35 cellular contexts compared by ENCODE assay signal in the genomic region with DNA sequence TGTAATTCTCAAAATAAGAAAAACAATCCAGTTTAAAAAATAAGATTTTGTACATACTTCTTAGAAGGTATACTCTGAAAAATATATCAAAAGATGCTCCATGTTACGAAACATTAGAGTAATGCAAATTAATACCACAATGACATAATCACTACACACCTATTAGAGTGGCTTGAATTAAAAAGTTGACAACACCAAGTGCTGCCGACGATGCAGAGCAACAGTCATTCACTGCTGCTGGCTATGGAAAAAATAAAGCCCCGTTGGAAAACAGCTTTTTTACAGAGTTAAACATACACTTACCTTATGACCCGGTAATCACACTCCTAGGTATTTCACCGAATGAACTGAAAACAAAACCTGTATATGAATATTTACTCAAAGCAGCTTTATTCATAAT.
"Had no signal": no experiment of that assay in that cellular context is flagged by ENCODE, and none has a peak within 500 bp of the region (broad histone marks: within the 10 kb centered on the region; RNA-seq: fewer than 3 reads in every experiment).

No MANE protein-coding gene starts in this region.

- H3K4me3 Mint-ChIP-seq: activated B cell treated with CpG ODN at 0.5 μM for 24 hours; activated CD4-positive, alpha-beta memory T cell treated with anti-CD3 and anti-CD28 coated beads for 36 hours; activated CD4-positive, alpha-beta T cell treated with anti-CD3 and anti-CD28 coated beads, Interleukin-2, amount 10 ng/mL, durations not matched to agents 24 days and 14 days; activated CD8-positive, alpha-beta T cell treated with anti-CD3 and anti-CD28 coated beads for 36 hours; activated naive CD4-positive, alpha-beta T cell treated with anti-CD3 and anti-CD28 coated beads for 36 hours; activated naive CD8-positive, alpha-beta T cell treated with anti-CD3 and anti-CD28 coated beads for 36 hours; activated T-cell treated with anti-CD3 and anti-CD28 coated beads, Interleukin-2, amount 50 U/mL, for 24 hours; activated T-helper 1 cell treated with anti-CD3 and anti-CD28 coated beads, Interleukin-12 subunit alpha, Interleukin-12 subunit beta, Interleukin-2, Interleukin-4 antibody, amounts not matched to agents 30 ng/mL and 10 ng/mL and 1 ng/mL, durations not matched to agents 14 hours and 24 hours and 36 hours; activated T-helper 17 cell treated with anti-CD3 and anti-CD28 coated beads, Interleukin-2, amount 50 U/mL, for 72 hours; T-helper 1 cell treated with Interleukin-12 subunit alpha and Interleukin-12 subunit beta and Interleukin-4 antibody, amounts not matched to agents 30 μg/mL and 1 μg/mL, for 36 hours; T-helper 2 cell treated with Interferon-gamma antibody and Interleukin-4, amounts not matched to agents 5 μg/mL and 100 μg/mL, for 36 hours had no signal

- H3K9me3 Mint-ChIP-seq: activated B cell treated with CpG ODN at 0.5 μM for 24 hours; activated CD4-positive, alpha-beta memory T cell treated with anti-CD3 and anti-CD28 coated beads for 36 hours; activated CD4-positive, alpha-beta T cell treated with anti-CD3 and anti-CD28 coated beads, Interleukin-2, amount 10 ng/mL, durations not matched to agents 24 days and 14 days; activated CD8-positive, alpha-beta T cell treated with anti-CD3 and anti-CD28 coated beads for 36 hours; activated naive CD4-positive, alpha-beta T cell treated with anti-CD3 and anti-CD28 coated beads for 36 hours; activated naive CD4-positive, alpha-beta T cell treated with anti-CD3 and anti-CD28 coated beads, Interleukin-2, amount 50 U/mL, for 72 hours; activated naive CD8-positive, alpha-beta T cell treated with anti-CD3 and anti-CD28 coated beads for 36 hours; activated T-cell treated with anti-CD3 and anti-CD28 coated beads, Interleukin-2, amount 50 U/mL, for 24 hours; activated T-helper 1 cell treated with anti-CD3 and anti-CD28 coated beads, Interleukin-12 subunit alpha, Interleukin-12 subunit beta, Interleukin-2, Interleukin-4 antibody, amounts not matched to agents 30 ng/mL and 10 ng/mL and 1 ng/mL, durations not matched to agents 14 hours and 24 hours and 36 hours; activated T-helper 17 cell treated with anti-CD3 and anti-CD28 coated beads, Interleukin-2, amount 50 U/mL, for 72 hours; T-helper 1 cell treated with Interleukin-12 subunit alpha and Interleukin-12 subunit beta and Interleukin-4 antibody, amounts not matched to agents 30 μg/mL and 1 μg/mL, for 36 hours; T-helper 2 cell treated with Interferon-gamma antibody and Interleukin-4, amounts not matched to agents 5 μg/mL and 100 μg/mL, for 36 hours had no signal

- H3K27me3 ChIP-seq: adrenal gland, body of pancreas, brain microvascular endothelial cell, breast epithelium had no signal

- H3K4me1 ChIP-seq: adrenal gland, breast epithelium had no signal

- FAIRE-seq: astrocyte had no signal

- H3K27me3 Mint-ChIP-seq: activated B cell treated with CpG ODN at 0.5 μM for 24 hours; activated CD4-positive, alpha-beta memory T cell treated with anti-CD3 and anti-CD28 coated beads for 36 hours; activated CD4-positive, alpha-beta T cell treated with anti-CD3 and anti-CD28 coated beads, Interleukin-2, amount 10 ng/mL, durations not matched to agents 24 days and 14 days; activated CD8-positive, alpha-beta T cell treated with anti-CD3 and anti-CD28 coated beads for 36 hours; activated naive CD8-positive, alpha-beta T cell treated with anti-CD3 and anti-CD28 coated beads for 36 hours; activated T-cell treated with anti-CD3 and anti-CD28 coated beads, Interleukin-2, amount 50 U/mL, for 24 hours; activated T-helper 17 cell treated with anti-CD3 and anti-CD28 coated beads, Interleukin-2, amount 50 U/mL, for 72 hours had no signal

- H3K27ac ChIP-seq: adrenal gland, brain microvascular endothelial cell, breast epithelium, VCaP had no signal

- H3K9me3 ChIP-seq: adrenal gland, body of pancreas, breast epithelium had no signal

- DNase-seq: activated B cell treated with CpG ODN at 0.5 μM for 24 hours; activated CD4-positive, alpha-beta memory T cell treated with anti-CD3 and anti-CD28 coated beads for 36 hours; activated CD4-positive, alpha-beta T cell treated with anti-CD3 and anti-CD28 coated beads for 4 hours; activated CD4-positive, alpha-beta T cell treated with anti-CD3 and anti-CD28 coated beads, Interleukin-2, amount 10 ng/mL, durations not matched to agents 24 days and 14 days; activated CD4-positive, alpha-beta T cell treated with anti-CD3 and anti-CD28 coated beads, Interleukin-2, amount 50 U/mL, for 1 hour; activated CD4-positive, alpha-beta T cell treated with anti-CD3 and anti-CD28 coated beads, Interleukin-2, amount 50 U/mL, for 4 hours; activated CD4-positive, CD25-positive, alpha-beta regulatory T cell treated with anti-CD3 and anti-CD28 coated beads, Interleukin-2, amount 50 U/mL, for 72 hours; activated CD8-positive, alpha-beta memory T cell treated with anti-CD3 and anti-CD28 coated beads, Interleukin-2, amount 50 U/mL, for 4 hours; activated CD8-positive, alpha-beta T cell treated with anti-CD3 and anti-CD28 coated beads for 36 hours; activated effector memory CD4-positive, alpha-beta T cell treated with anti-CD3 and anti-CD28 coated beads, Interleukin-2, amount 50 U/mL, for 16 hours; activated gamma-delta T cell treated with Interleukin-2 at 50 U/mL for 16 hours; activated naive CD4-positive, alpha-beta T cell; activated naive CD4-positive, alpha-beta T cell treated with anti-CD3 and anti-CD28 coated beads for 36 hours; activated naive CD4-positive, alpha-beta T cell treated with anti-CD3 and anti-CD28 coated beads, Interleukin-2, amount 50 U/mL, for 16 hours; activated naive CD8-positive, alpha-beta T cell treated with anti-CD3 and anti-CD28 coated beads for 36 hours; activated T-cell treated with anti-CD3 and anti-CD28 coated beads for 4 hours; activated T-cell treated with anti-CD3 and anti-CD28 coated beads, Interleukin-2, amount 50 U/mL, for 24 hours; activated T-cell treated with anti-CD3 and anti-CD28 coated beads, Interleukin-2, amount 50 U/mL, for 48 hours; adrenal gland; amniotic stem cell; aorta; body of pancreas; brain microvascular endothelial cell; central memory CD4-positive, alpha-beta T cell; T-helper 1 cell; T-helper 2 cell; T-helper 9 cell had no signal

- H3K4me3 ChIP-seq: adrenal gland, body of pancreas, breast epithelium had no signal

- ATAC-seq: activated CD8-positive, alpha-beta T cell treated with anti-CD3 and anti-CD28 coated beads for 36 hours; activated naive CD4-positive, alpha-beta T cell treated with anti-CD3 and anti-CD28 coated beads, Interleukin-2, amount 50 U/mL, for 72 hours; activated T-helper 17 cell treated with anti-CD3 and anti-CD28 coated beads, Interleukin-2, amount 50 U/mL, for 72 hours had no signal

- H3K27ac Mint-ChIP-seq: activated B cell treated with CpG ODN at 0.5 μM for 24 hours; activated CD4-positive, alpha-beta memory T cell treated with anti-CD3 and anti-CD28 coated beads for 36 hours; activated CD4-positive, alpha-beta T cell treated with anti-CD3 and anti-CD28 coated beads, Interleukin-2, amount 10 ng/mL, durations not matched to agents 24 days and 14 days; activated CD8-positive, alpha-beta T cell treated with anti-CD3 and anti-CD28 coated beads for 36 hours; activated naive CD4-positive, alpha-beta T cell treated with anti-CD3 and anti-CD28 coated beads for 36 hours; activated naive CD8-positive, alpha-beta T cell treated with anti-CD3 and anti-CD28 coated beads for 36 hours; activated T-cell treated with anti-CD3 and anti-CD28 coated beads, Interleukin-2, amount 50 U/mL, for 24 hours; activated T-helper 1 cell treated with anti-CD3 and anti-CD28 coated beads, Interleukin-12 subunit alpha, Interleukin-12 subunit beta, Interleukin-2, Interleukin-4 antibody, amounts not matched to agents 30 ng/mL and 10 ng/mL and 1 ng/mL, durations not matched to agents 14 hours and 24 hours and 36 hours; activated T-helper 17 cell treated with anti-CD3 and anti-CD28 coated beads, Interleukin-2, amount 50 U/mL, for 72 hours; T-helper 1 cell treated with Interleukin-12 subunit alpha and Interleukin-12 subunit beta and Interleukin-4 antibody, amounts not matched to agents 30 μg/mL and 1 μg/mL, for 36 hours; T-helper 2 cell treated with Interferon-gamma antibody and Interleukin-4, amounts not matched to agents 5 μg/mL and 100 μg/mL, for 36 hours had no signal
